24 cellular contexts compared by ENCODE assay signal in the genomic region with DNA sequence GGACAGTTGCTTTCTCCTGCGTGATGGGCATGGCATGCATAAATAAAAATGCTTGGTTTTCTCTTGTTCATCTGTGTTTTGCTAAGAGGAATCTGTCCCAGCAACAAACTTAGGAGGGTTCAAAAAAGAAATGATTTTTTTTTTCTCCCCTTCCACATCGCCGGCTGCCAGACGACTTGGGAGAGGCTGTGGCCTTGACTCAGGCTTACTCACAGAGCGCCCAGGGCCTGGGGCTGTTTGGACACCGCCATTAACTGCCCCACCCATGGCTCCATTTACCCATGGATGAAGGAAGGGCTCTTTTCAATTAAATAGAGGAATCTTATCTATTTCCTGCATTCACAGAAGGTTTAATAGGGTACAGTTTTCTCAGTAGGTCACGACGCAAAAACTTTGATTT. TPM values are rescaled to one million over a fixed set of nuclear protein-coding genes. Genes with fewer than 3 reads are reported as not detected.
DNase-seq lines count a peak whose midpoint lies in the region; ATAC-seq and TF ChIP-seq lines count a peak whose summit lies in the region.
"Had no signal": no experiment of that assay in that cellular context is flagged by ENCODE, and none has a peak within 500 bp of the region (broad histone marks: within the 10 kb centered on the region; RNA-seq: fewer than 3 reads in every experiment).

No MANE protein-coding gene starts in this region.

- no peak for ATAC-seq in GM23338
- ATAC-seq: right cardiac atrium had no signal

- TF ChIP-seq EP300 in suprapubic skin (IDR thresholded peaks at IDR 0.05) = no peak

- BruUV-seq in PC-9 (replicated peaks; lab: Mats Ljungman, UMichigan) = no TSS peak

- peaks cover 4% of the 10 kb centered on the region; the same call in 1 of the 2 replicates for H3K9me3 ChIP-seq in PC-9 (ENCODE audit: insufficient read depth, low read depth)
- no peaks in the 10 kb centered on the region for H3K9me3 ChIP-seq in esophagus squamous epithelium
- H3K9me3 ChIP-seq in suprapubic skin = no peaks in the 10 kb centered on the region

- TF ChIP-seq CTCF in GM23338 (conservative IDR thresholded peaks at IDR 0.05; ENCODE audit: low read depth in 2 of 2) (no peak), PC-9 (conservative IDR thresholded peaks at IDR 0.05) (no peak), esophagus squamous epithelium (IDR thresholded peaks at IDR 0.05) (no peak), suprapubic skin (IDR thresholded peaks at IDR 0.05) (no peak)

- peaks cover 8% of the 10 kb centered on the region for H3K27me3 Mint-ChIP-seq in GM23338 (ENCODE audit: insufficient read depth, low read depth, poor library complexity)
- H3K27me3 Mint-ChIP-seq: activated naive CD4-positive, alpha-beta T cell treated with anti-CD3 and anti-CD28 coated beads, Interleukin-2, amount 50 U/mL, for 24 hours had no signal

- H3K36me3 ChIP-seq in GM23338 (ENCODE audit: insufficient read depth) = no peaks in the 10 kb centered on the region
- H3K36me3 ChIP-seq in PC-9 (ENCODE audit: low read depth) = no peaks in the 10 kb centered on the region
- H3K36me3 ChIP-seq in esophagus squamous epithelium = no peaks in the 10 kb centered on the region
- H3K36me3 ChIP-seq in suprapubic skin = no peaks in the 10 kb centered on the region
- H3K36me3 ChIP-seq: cardiac muscle cell had no signal

- H2AFZ ChIP-seq in GM23338 = peak overlapping the region; percentile 90; the same call in 1 of the 2 replicates
- H2AFZ ChIP-seq in PC-9 = peak overlapping the region; percentile 70

- intact Hi-C loops in PC-9 (cut with micrococcal nuclease; ENCODE audit: unreplicated experiment) (loop anchor here (1.0 to 2.0 kb wide), 2 partner anchors 22 to 27 kb away; a partner anchor contains a TSS), esophagus squamous epithelium (cut with DNase I) (no loop called here)

- H3K4me1 Mint-ChIP-seq in GM23338 = peaks cover 18% of the 10 kb centered on the region
- H3K4me1 Mint-ChIP-seq: activated CD4-positive, alpha-beta T cell treated with anti-CD3 and anti-CD28 coated beads, Interleukin-2, amount 10 ng/mL, durations not matched to agents 24 days and 14 days; activated naive CD4-positive, alpha-beta T cell treated with anti-CD3 and anti-CD28 coated beads, Interleukin-2, amount 50 U/mL, for 24 hours had no signal

- 0 out of 3 replicates have a peak, but pooled peaks cover 3% of the 10 kb centered on the region for H3K9me3 Mint-ChIP-seq in GM23338
- H3K9me3 Mint-ChIP-seq: activated CD4-positive, alpha-beta T cell treated with anti-CD3 and anti-CD28 coated beads, Interleukin-2, amount 10 ng/mL, durations not matched to agents 24 days and 14 days; activated naive CD4-positive, alpha-beta T cell treated with anti-CD3 and anti-CD28 coated beads, Interleukin-2, amount 50 U/mL, for 24 hours; neural crest cell; T-helper 2 cell treated with Interferon-gamma antibody and Interleukin-4, amounts not matched to agents 5 μg/mL and 100 μg/mL, for 36 hours had no signal

- H4K20me1 ChIP-seq in GM23338 (replicated peaks; ENCODE audit: insufficient read depth) (no peaks in the 10 kb centered on the region), PC-9 (ENCODE audit: insufficient read depth) (no peaks in the 10 kb centered on the region)

- no peaks in the 10 kb centered on the region for H3F3A ChIP-seq in GM23338 (replicated peaks; ENCODE audit: low read depth)
- H3F3A ChIP-seq in PC-9 (ENCODE audit: insufficient read depth, low read depth) = peaks cover 31% of the 10 kb centered on the region

- DNase-seq in GM23338 (ENCODE audit: low spot score) (no peak), PC-9 (peak; percentile 76 to 93), esophagus squamous epithelium (lab: John Stamatoyannopoulos, UW) (no peak), suprapubic skin (ENCODE audit: low spot score in 2 of 2) (no peak), islet precursor cell (no peak), NCI-H1436 (lab: John Stamatoyannopoulos, UW) (no peak), T-helper 9 cell (no peak)
- DNase-seq in activated CD4-positive, alpha-beta T cell treated with anti-CD3 and anti-CD28 coated beads, Interleukin-2, amount 50 U/mL, for 1 hour = no peak
- DNase-seq: activated CD4-positive, alpha-beta T cell treated with anti-CD3 and anti-CD28 coated beads, Interleukin-2, amount 10 ng/mL, durations not matched to agents 24 days and 14 days; DND-41; effector CD4-positive, alpha-beta T cell; GOT3; NCI-H1092; NCI-H2171; right cardiac atrium; Right ventricle myocardium superior; stimulated activated CD4-positive, alpha-beta T cell treated with anti-CD3 and anti-CD28 coated beads, Interleukin-2, amount 100 ng/mL, for 48 hours; stimulated activated CD8-positive, alpha-beta memory T cell treated with anti-CD3 and anti-CD28 coated beads, Interleukin-4, amount 100 ng/mL, for 48 hours had no signal

- H3K79me2 ChIP-seq in GM23338 (replicated peaks; ENCODE audit: insufficient read depth) (no peaks in the 10 kb centered on the region), PC-9 (ENCODE audit: low read depth) (no peaks in the 10 kb centered on the region)

- CTCF ChIA-PET in PC-9 (lab: Charles Lee) = no interaction called here

- no peak overlapping the region for H3K4me3 Mint-ChIP-seq in GM23338
- H3K4me3 Mint-ChIP-seq: activated CD4-positive, alpha-beta T cell treated with anti-CD3 and anti-CD28 coated beads, Interleukin-2, amount 10 ng/mL, durations not matched to agents 24 days and 14 days; activated naive CD4-positive, alpha-beta T cell treated with anti-CD3 and anti-CD28 coated beads, Interleukin-2, amount 50 U/mL, for 24 hours; neural crest cell; T-helper 2 cell treated with Interferon-gamma antibody and Interleukin-4, amounts not matched to agents 5 μg/mL and 100 μg/mL, for 36 hours had no signal

- H3K27me3 ChIP-seq in GM23338 (ENCODE audit: insufficient read depth) (no peaks in the 10 kb centered on the region), PC-9 (ENCODE audit: insufficient read depth, low read depth) (no peaks in the 10 kb centered on the region), esophagus squamous epithelium (no peaks in the 10 kb centered on the region), suprapubic skin (no peaks in the 10 kb centered on the region)
- H3K27me3 ChIP-seq: cardiac muscle cell had no signal

- H3K4me1 ChIP-seq in GM23338 (ENCODE audit: insufficient read depth) (no peaks in the 10 kb centered on the region), PC-9 (replicated peaks; ENCODE audit: insufficient read depth) (peaks cover 52% of the 10 kb centered on the region), esophagus squamous epithelium (peaks cover 0 to 32% (median 10%) of the 10 kb centered on the region in 3 donors), suprapubic skin (peaks cover 24% of the 10 kb centered on the region)

- peaks cover 7% of the 10 kb centered on the region; the same call in 1 of the 2 replicates for H3K9me2 ChIP-seq in GM23338 (ENCODE audit: insufficient read depth)
- no peaks in the 10 kb centered on the region for H3K9me2 ChIP-seq in PC-9 (ENCODE audit: insufficient read depth)

- POLR2A ChIA-PET in PC-9 (lab: Charles Lee; ENCODE audit: unreplicated experiment) = interaction anchor here (0.5 to 0.6 kb wide), 2 partner anchors 15 to 52 kb away, joined by 3 to 7 read pairs; no protein-coding TSS in a partner anchor

- H3K27ac ChIP-seq in GM23338 (ENCODE audit: low read depth) (no peak overlapping the region), PC-9 (peak overlapping the region; percentile 86), esophagus squamous epithelium (peak overlapping the region; percentile 14 to 56 (median 48)), suprapubic skin (peak overlapping the region; percentile 67)
- H3K27ac ChIP-seq: C4-2B, cardiac muscle cell had no signal

- H3K27ac Mint-ChIP-seq in GM23338 = no peak overlapping the region
- H3K27ac Mint-ChIP-seq: activated CD4-positive, alpha-beta T cell treated with anti-CD3 and anti-CD28 coated beads, Interleukin-2, amount 10 ng/mL, durations not matched to agents 24 days and 14 days; activated naive CD4-positive, alpha-beta T cell treated with anti-CD3 and anti-CD28 coated beads, Interleukin-2, amount 50 U/mL, for 24 hours; T-helper 2 cell treated with Interferon-gamma antibody and Interleukin-4, amounts not matched to agents 5 μg/mL and 100 μg/mL, for 36 hours had no signal

- H3K4me3 ChIP-seq in GM23338 (no peak overlapping the region), PC-9 (peak overlapping the region; percentile 15; the same call in 1 of the 2 replicates), esophagus squamous epithelium (no peak overlapping the region), suprapubic skin (no peak overlapping the region)
- H3K4me3 ChIP-seq: cardiac muscle cell had no signal

- TF ChIP-seq POLR2A in esophagus squamous epithelium (IDR thresholded peaks at IDR 0.05) = no peak
- TF ChIP-seq POLR2A in suprapubic skin (IDR thresholded peaks at IDR 0.05) = no peak

- no peaks in the 10 kb centered on the region; the same call in 2 of the 3 replicates for H3K36me3 Mint-ChIP-seq in GM23338 (ENCODE audit: low read depth)
- H3K36me3 Mint-ChIP-seq: activated naive CD4-positive, alpha-beta T cell treated with anti-CD3 and anti-CD28 coated beads, Interleukin-2, amount 50 U/mL, for 24 hours had no signal

- WGBS in esophagus squamous epithelium, 2 donors = 51 to 64% methylated on average over 8 of the region's 8 CpGs
- WGBS in suprapubic skin = 53% methylated on average over 8 of the region's 8 CpGs

- H3K4me2 ChIP-seq in GM23338 = no peak overlapping the region
- H3K4me2 ChIP-seq in PC-9 = peak overlapping the region; percentile 77

TF ChIP-seq in GM23338, 12 proteins besides CTCF, POLR2A, EP300 and RAD21 (continues in another document):
- TF ChIP-seq ZNF114 (CRISPR knock-in tag; IDR thresholded peaks at IDR 0.05) (no peak), CREB1 (CRISPR knock-in tag; IDR thresholded peaks at IDR 0.05; ENCODE audit: low read depth) (no peak)

RNA-seq across cellular contexts. Expression of a gene that starts 22.3 kb away (rescaled TPM):
- not detected in 2 replicates for total RNA-seq in GM23338 (2014; rRNA removed; shearing (Covaris generic))
- 0.16 TPM in 1 of 2 replicates, not detected in the other for polyA plus RNA-seq in GM23338 (2016; fragmentation: Nextera tagmentation; extraction: Ambion mirVana)
- total RNA-seq in PC-9 (2021) = 25.5 and 26.2 TPM in 2 replicates
- total RNA-seq in esophagus squamous epithelium = 100 to 1,000 TPM; 204 to 363 (median 268) TPM
- 100 to 1,000 TPM; 158 to 658 (median 458) TPM for total RNA-seq in suprapubic skin
- total RNA-seq: activated CD4-positive, alpha-beta T cell treated with anti-CD3 and anti-CD28 coated beads, Interleukin-2, amount 10 ng/mL, durations not matched to agents 24 days and 14 days; cardiac muscle cell; lung microvascular endothelial cell; neural crest cell; right cardiac atrium; Right ventricle myocardium superior had no signal
- polyA plus RNA-seq: cardiac muscle cell, right cardiac atrium had no signal

RNA-seq across cellular contexts. Expression of a gene that starts 32.2 kb away (rescaled TPM):
- 30.2 and 34.4 TPM in 2 replicates for total RNA-seq in GM23338 (2014; rRNA removed; shearing (Covaris generic))
- 43.5 and 49.4 TPM in 2 replicates for polyA plus RNA-seq in GM23338 (2016; fragmentation: Nextera tagmentation; extraction: Ambion mirVana)
- total RNA-seq in PC-9 (2021) (52.4 and 59.7 TPM in 2 replicates), esophagus squamous epithelium (10 to 100 TPM; 68.5 to 92.1 (median 76.5) TPM), suprapubic skin (10 to 100 TPM; 43.7 to 49.8 (median 44.6) TPM)

Comparison
In these comparisons a context has a peak if more than half of its experiments do, and no peak if none do; other contexts are left out.
1. DNase-seq: peak in PC-9 (2 of 2); none in GM23338 (single experiment), esophagus squamous epithelium (single experiment), suprapubic skin (0 of 2), islet precursor cell (single experiment), activated CD4-positive, alpha-beta T cell treated with anti-CD3 and anti-CD28 coated beads, Interleukin-2, amount 50 U/mL, for 1 hour (single experiment), NCI-H1436 (single experiment) and T-helper 9 cell (single experiment).
2. RNA of a gene that starts 22.3 kb away (total RNA-seq): 158 to 658 TPM in suprapubic skin, 204 to 363 TPM in esophagus squamous epithelium and 25.5 to 26.2 TPM in PC-9; not detected in GM23338; every median in the first group is over 10 times any median in the second.